8 cellular contexts compared by ENCODE assay signal in genomic region chr1:181134543-181135461, GRCh38. TPM values are rescaled to one million over a fixed set of nuclear protein-coding genes. Genes with fewer than 3 reads are reported as not detected.
DNase-seq lines count a peak whose midpoint lies in the region; ATAC-seq and TF ChIP-seq lines count a peak whose summit lies in the region.

No MANE protein-coding gene starts in this region.

- H3K9ac ChIP-seq in colonic mucosa (ENCODE audit: low read depth in 2 of 2, low read length in 2 of 2) (peak overlapping the region; percentile 42 to 58), mucosa of rectum (ENCODE audit: low read depth in 1 of 2, low read length in 2 of 2) (peak overlapping the region; percentile 5 to 15)

- H3K36me3 ChIP-seq in colonic mucosa (no peaks in the 10 kb centered on the region), mucosa of rectum (ENCODE audit: control insufficient read depth in 2 of 2, insufficient read depth in 2 of 2, low read length in 2 of 2) (no peaks in the 10 kb centered on the region)

- no peak overlapping the region for H3K4me3 ChIP-seq in colonic mucosa
- H3K4me3 ChIP-seq in mucosa of rectum (ENCODE audit: low read length in 2 of 2), result peak overlapping the region in 1 of 2 donors; percentile 38

- H3K4me1 ChIP-seq in colonic mucosa (peaks cover 11% of the 10 kb centered on the region), mucosa of rectum (ENCODE audit: control insufficient read depth in 2 of 2, insufficient read depth in 2 of 2, low read length in 2 of 2) (peaks cover 15 to 24% of the 10 kb centered on the region in 2 donors)

- H3K27me3 ChIP-seq in colonic mucosa, result no peaks in the 10 kb centered on the region
- H3K27me3 ChIP-seq in mucosa of rectum (ENCODE audit: control insufficient read depth in 2 of 2, insufficient read depth in 2 of 2, low read length in 2 of 2), result no peaks in the 10 kb centered on the region

- H3K27ac ChIP-seq in colonic mucosa (peak overlapping the region; percentile 24), mucosa of rectum (ENCODE audit: low read depth in 2 of 2, low read length in 2 of 2) (peak overlapping the region; percentile 12 to 57)

- peak; percentile 50 for ATAC-seq in GM19324 (IDR thresholded peaks at IDR 0.05; ENCODE audit: low FRiP score, unreplicated experiment)
- peak; percentile 28 for ATAC-seq in HG03521 (IDR thresholded peaks at IDR 0.05; ENCODE audit: unreplicated experiment)

- no peak for TF ChIP-seq CTCF in colonic mucosa (IDR thresholded peaks at IDR 0.05)

- intact Hi-C loops in colonic mucosa (cut with DNase I), result no loop called here

- H3K9me3 ChIP-seq in colonic mucosa (no peaks in the 10 kb centered on the region), mucosa of rectum (ENCODE audit: control insufficient read depth in 2 of 2, low read length in 2 of 2) (no peaks in the 10 kb centered on the region)

- peak; percentile 58 for DNase-seq in DMS79 (lab: John Stamatoyannopoulos, UW)
- DNase-seq in SHP77 (lab: John Stamatoyannopoulos, UW), result peak; percentile 23 to 47
- DNase-seq in colonic mucosa, result peak; percentile 67
- no peak for DNase-seq in HCEC 1CT
- DNase-seq in superior temporal gyrus (ENCODE audit: extremely low spot score), result no peak

RNA-seq across cellular contexts. Expression of gene IER5, which starts 46.3 kb away (rescaled TPM):
- total RNA-seq in colonic mucosa, result 10 to 100 TPM; 19.6 to 20.1 TPM

Comparison
In these comparisons a context has a peak if more than half of its experiments do, and no peak if none do; other contexts are left out.
1. DNase-seq: peak in DMS79 (single experiment), SHP77 (2 of 2) and colonic mucosa (single experiment); none in HCEC 1CT (single experiment) and superior temporal gyrus (single experiment).